30 cellular contexts compared by ENCODE assay signal in genomic region chr22:36616682-36617081, GRCh38.
"Had no signal": no experiment of that assay in that cellular context is flagged by ENCODE, and none has a peak within 500 bp of the region (broad histone marks: within the 10 kb centered on the region; RNA-seq: fewer than 3 reads in every experiment).

No MANE protein-coding gene starts in this region.

- ATAC-seq: activated CD8-positive, alpha-beta T cell treated with anti-CD3 and anti-CD28 coated beads for 36 hours; activated naive CD4-positive, alpha-beta T cell treated with anti-CD3 and anti-CD28 coated beads, Interleukin-2, amount 50 U/mL, for 72 hours; activated T-cell treated with anti-CD3 and anti-CD28 coated beads, Interleukin-2, amount 50 U/mL, for 4 hours; activated T-cell treated with anti-CD3 and anti-CD28 coated beads, Interleukin-2, amount 50 U/mL, for 72 hours; activated T-helper 17 cell treated with anti-CD3 and anti-CD28 coated beads, Interleukin-2, amount 50 U/mL, for 72 hours; T-cell; T-helper 17 cell had no signal

- H3K9me3 ChIP-seq: adrenal gland had no signal

- H3K36me3 ChIP-seq: adrenal gland had no signal

- H3K4me1 ChIP-seq: adrenal gland had no signal

- H3K4me3 ChIP-seq: adrenal gland had no signal

- H3K27ac ChIP-seq: adrenal gland, VCaP had no signal

- DNase-seq: activated B cell treated with CpG ODN at 0.5 μM for 24 hours; activated CD4-positive, alpha-beta memory T cell treated with anti-CD3 and anti-CD28 coated beads for 36 hours; activated CD4-positive, alpha-beta T cell treated with anti-CD3 and anti-CD28 coated beads for 4 hours; activated CD4-positive, alpha-beta T cell treated with anti-CD3 and anti-CD28 coated beads, Interleukin-2, amount 10 ng/mL, durations not matched to agents 24 days and 14 days; activated CD4-positive, alpha-beta T cell treated with anti-CD3 and anti-CD28 coated beads, Interleukin-2, amount 50 U/mL, for 1 hour; activated CD4-positive, alpha-beta T cell treated with anti-CD3 and anti-CD28 coated beads, Interleukin-2, amount 50 U/mL, for 4 hours; activated CD4-positive, CD25-positive, alpha-beta regulatory T cell treated with anti-CD3 and anti-CD28 coated beads, Interleukin-2, amount 50 U/mL, for 72 hours; activated CD8-positive, alpha-beta memory T cell treated with anti-CD3 and anti-CD28 coated beads, Interleukin-2, amount 50 U/mL, for 4 hours; activated CD8-positive, alpha-beta T cell treated with anti-CD3 and anti-CD28 coated beads for 36 hours; activated effector memory CD4-positive, alpha-beta T cell treated with anti-CD3 and anti-CD28 coated beads, Interleukin-2, amount 50 U/mL, for 16 hours; activated gamma-delta T cell treated with Interleukin-2 at 50 U/mL for 16 hours; activated naive CD4-positive, alpha-beta T cell; activated naive CD4-positive, alpha-beta T cell treated with anti-CD3 and anti-CD28 coated beads for 36 hours; activated naive CD4-positive, alpha-beta T cell treated with anti-CD3 and anti-CD28 coated beads, Interleukin-2, amount 50 U/mL, for 16 hours; activated naive CD8-positive, alpha-beta T cell treated with anti-CD3 and anti-CD28 coated beads for 36 hours; activated T-cell treated with anti-CD3 and anti-CD28 coated beads for 4 hours; activated T-cell treated with anti-CD3 and anti-CD28 coated beads, Interleukin-2, amount 50 U/mL, for 1 hour; activated T-cell treated with anti-CD3 and anti-CD28 coated beads, Interleukin-2, amount 50 U/mL, for 4 hours; activated T-cell treated with anti-CD3 and anti-CD28 coated beads, Interleukin-2, amount 50 U/mL, for 72 hours; adrenal gland; amniotic stem cell; aorta; central memory CD4-positive, alpha-beta T cell; T-cell; T-helper 17 cell had no signal

- FAIRE-seq: astrocyte, TTC549 had no signal
